In genomic region chr3:133256787-133257483, GRCh38 we compare ENCODE assay signal across 13 cellular contexts.
DNase-seq lines count a peak whose midpoint lies in the region; ATAC-seq, FAIRE-seq and TF ChIP-seq lines count a peak whose summit lies in the region.
"Had no signal": no experiment of that assay in that cellular context is flagged by ENCODE, and none has a peak within 500 bp of the region (broad histone marks: within the 10 kb centered on the region; RNA-seq: fewer than 3 reads in every experiment).

No MANE protein-coding gene starts in this region.

- H2AK5ac ChIP-seq in mesendoderm (ENCODE audit: low read length), result no peak overlapping the region

- H3K9me2 ChIP-seq in hepatocyte (replicated peaks; ENCODE audit: insufficient read depth), result no peaks in the 10 kb centered on the region

- no peak overlapping the region for H3K56ac ChIP-seq in mesendoderm (ENCODE audit: low read length)

- no peaks in the 10 kb centered on the region for H4K20me1 ChIP-seq in hepatocyte (ENCODE audit: insufficient read depth, poor library complexity, severe bottlenecking)

- ATAC-seq in GM18868 (IDR thresholded peaks at IDR 0.05; ENCODE audit: unreplicated experiment) (peak; percentile 91), GM21576 (IDR thresholded peaks at IDR 0.05; ENCODE audit: unreplicated experiment) (peak; percentile 82), HG03460 (IDR thresholded peaks at IDR 0.05; ENCODE audit: unreplicated experiment) (peak; percentile 62), HG03135 (IDR thresholded peaks at IDR 0.05; ENCODE audit: unreplicated experiment) (no peak)

- no peaks in the 10 kb centered on the region for H3K27me3 ChIP-seq in hepatocyte
- H3K27me3 ChIP-seq in mesendoderm (ENCODE audit: insufficient read depth, low read length, poor library complexity), result no peaks in the 10 kb centered on the region

- peak overlapping the region; percentile 11 for H3K4me2 ChIP-seq in hepatocyte
- no peak overlapping the region for H3K4me2 ChIP-seq in mesendoderm (ENCODE audit: low read length)

- WGBS in hepatocyte (ENCODE audit: low lambda C conversion rate, missing lambda C conversion rate), result 42% methylated on average over 4 of the region's 4 CpGs
- no CpG with 5 or more reads among the region's 4 CpGs for WGBS in mesendoderm (ENCODE audit: extremely low coverage, insufficient coverage, low lambda C conversion rate)

- no peak overlapping the region for H2BK120ac ChIP-seq in mesendoderm (ENCODE audit: low read depth, low read length)

- DNase-seq in hepatocyte (ENCODE audit: low spot score) (no peak), mesendoderm (no peak), H54 (ENCODE audit: insufficient read length, low spot score) (no peak), SW 1271 (lab: John Stamatoyannopoulos, UW) (no peak)
- DNase-seq: NCI-H2081 treated with DMSO at 0.1 percent for 48 hours, retina, RPMI8226, WERI-Rb-1 had no signal

- H3K18ac ChIP-seq in mesendoderm (ENCODE audit: low read length), result no peak overlapping the region

- TF ChIP-seq POLR2A in H54 (IDR thresholded peaks at IDR 0.05; ENCODE audit: low read depth, low read length), result no peak

- H3K79me1 ChIP-seq in mesendoderm (ENCODE audit: low read length), result no peaks in the 10 kb centered on the region

- H4K8ac ChIP-seq in mesendoderm (ENCODE audit: low read depth, low read length), result no peak overlapping the region

- H3K36me3 ChIP-seq in hepatocyte (replicated peaks; ENCODE audit: insufficient read depth, low read depth), result no peaks in the 10 kb centered on the region
- H3K36me3 ChIP-seq in mesendoderm (ENCODE audit: control insufficient read depth, insufficient read depth, low read length), result no peaks in the 10 kb centered on the region
- H3K36me3 ChIP-seq: WERI-Rb-1 had no signal

- no peak overlapping the region for H3K23ac ChIP-seq in mesendoderm (ENCODE audit: low read length)

- no peak overlapping the region for H3K4ac ChIP-seq in mesendoderm (ENCODE audit: low read depth, low read length)

- H3K4me1 ChIP-seq in hepatocyte (ENCODE audit: insufficient read depth) (peaks cover 9% of the 10 kb centered on the region), mesendoderm (ENCODE audit: control insufficient read depth, low read depth, low read length) (no peaks in the 10 kb centered on the region)

- no peaks in the 10 kb centered on the region for H3K79me2 ChIP-seq in hepatocyte
- H3K79me2 ChIP-seq in mesendoderm (ENCODE audit: control insufficient read depth, insufficient read depth, low read length), result no peaks in the 10 kb centered on the region

- H2AFZ ChIP-seq in hepatocyte, result no peak overlapping the region

- H3K27ac ChIP-seq in hepatocyte (no peak overlapping the region), mesendoderm (ENCODE audit: low read depth, low read length) (no peak overlapping the region)
- H3K27ac ChIP-seq: WERI-Rb-1 had no signal

- no peak overlapping the region for H3K9ac ChIP-seq in mesendoderm (ENCODE audit: low read length)

- no peaks in the 10 kb centered on the region for H3K9me3 ChIP-seq in hepatocyte (ENCODE audit: low read depth)

- H2BK5ac ChIP-seq in mesendoderm (ENCODE audit: low read length), result no peak overlapping the region

- no peak for TF ChIP-seq CTCF in hepatocyte (IDR thresholded peaks at IDR 0.05; ENCODE audit: poor library complexity)

- H3K4me3 ChIP-seq in hepatocyte (no peak overlapping the region), mesendoderm (ENCODE audit: low read length) (no peak overlapping the region)

- no peak for FAIRE-seq in H54 (lab: Jason Lieb, UNC)
- FAIRE-seq: colon had no signal

- no peak overlapping the region for H2BK15ac ChIP-seq in mesendoderm (replicated peaks; ENCODE audit: low read depth)

- no peak overlapping the region for H4K5ac ChIP-seq in mesendoderm (ENCODE audit: low read length)
